16 cellular contexts compared by ENCODE assay signal in the genomic region with DNA sequence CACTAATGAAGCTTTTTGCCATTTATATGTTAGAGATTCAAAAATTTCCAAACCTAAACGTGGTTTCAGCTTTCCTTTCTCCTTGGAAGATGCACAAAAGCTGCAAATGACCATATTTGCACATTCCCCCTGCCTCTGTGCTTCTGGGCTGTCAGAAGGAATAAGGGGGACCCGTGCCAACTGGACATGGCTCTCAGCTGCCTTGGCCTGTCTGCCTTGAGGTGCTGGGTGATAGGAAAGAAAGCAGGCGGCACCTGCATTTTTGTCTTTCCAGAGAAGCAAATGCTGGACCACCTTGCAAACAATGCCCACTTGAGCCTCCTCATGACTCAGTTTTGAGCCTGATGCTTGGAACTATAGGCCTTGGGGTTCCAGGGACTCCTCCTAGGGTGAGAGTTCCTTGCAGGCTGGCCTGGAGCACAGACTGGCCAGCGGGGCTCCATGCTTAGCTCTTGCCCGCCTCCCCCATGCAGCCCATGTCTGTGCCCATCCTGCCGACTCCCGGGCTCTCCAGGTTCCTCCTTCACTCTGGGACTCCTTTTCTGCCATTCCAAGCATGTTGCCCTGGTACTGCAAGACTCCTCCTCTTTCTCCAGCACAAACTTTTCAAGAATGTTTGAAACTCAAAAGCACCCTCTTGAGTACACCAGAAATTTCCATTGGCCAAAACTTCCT.
A peak's percentile ranks its signal among the peaks of the same experiment; 100 is the strongest.
DNase-seq lines count a peak whose midpoint lies in the region; ATAC-seq, FAIRE-seq and TF ChIP-seq lines count a peak whose summit lies in the region.
"Had no signal": no experiment of that assay in that cellular context is flagged by ENCODE, and none has a peak within 500 bp of the region (broad histone marks: within the 10 kb centered on the region; RNA-seq: fewer than 3 reads in every experiment).

No MANE protein-coding gene starts in this region.

- DNase-seq in DND-41 (no peak), esophagus muscularis mucosa (ENCODE audit: extremely low spot score) (peak; percentile 90), osteocyte (ENCODE audit: extremely low spot score, unreplicated experiment) (peak; percentile 75), H54 (ENCODE audit: insufficient read length, low spot score) (no peak), HK-2 (ENCODE audit: unreplicated experiment) (no peak)
- DNase-seq: activated CD4-positive, alpha-beta T cell treated with anti-CD3 and anti-CD28 coated beads for 1 hour; activated T-cell treated with anti-CD3 and anti-CD28 coated beads, Interleukin-2, amount 50 U/mL, for 1 hour; amniotic stem cell; BE2C; NCI-H1417; NCI-H524; posterior cingulate gyrus had no signal

- H2AFZ ChIP-seq in DND-41 (ENCODE audit: low read depth, low read length): no peak overlapping the region
- H2AFZ ChIP-seq in Loucy (ENCODE audit: low read length): no peak overlapping the region

- no peaks in the 10 kb centered on the region for H3K4me1 Mint-ChIP-seq in osteocyte (ENCODE audit: unreplicated experiment)

- H3K27ac Mint-ChIP-seq in osteocyte (ENCODE audit: unreplicated experiment): no peak overlapping the region

- H3K4me2 ChIP-seq in DND-41 (ENCODE audit: insufficient read depth, low read length) (peak overlapping the region; percentile 52), Loucy (ENCODE audit: low read depth, low read length, poor library complexity, severe bottlenecking) (peak overlapping the region; percentile 59)

- H4K20me1 ChIP-seq in DND-41 (ENCODE audit: insufficient read depth, low read length) (no peaks in the 10 kb centered on the region), Loucy (ENCODE audit: insufficient read depth, low read length, poor library complexity, severe bottlenecking) (no peaks in the 10 kb centered on the region)

- WGBS in esophagus muscularis mucosa: 65% methylated on average over 6 of the region's 7 CpGs

- ATAC-seq in DND-41 (ENCODE audit: insufficient read depth, low read depth) (no peak), GM18867 (IDR thresholded peaks at IDR 0.05; ENCODE audit: unreplicated experiment) (no peak), GM19397 (IDR thresholded peaks at IDR 0.05; ENCODE audit: unreplicated experiment) (no peak)

- intact Hi-C loops in esophagus muscularis mucosa (cut with DNase I): no loop called here

- no peak for FAIRE-seq in H54 (lab: Jason Lieb, UNC)

- TF ChIP-seq POLR2A in esophagus muscularis mucosa (IDR thresholded peaks at IDR 0.05; ENCODE audit: low read depth) (no peak), H54 (IDR thresholded peaks at IDR 0.05; ENCODE audit: low read depth, low read length) (no peak)

- H3K4me3 ChIP-seq in DND-41 (ENCODE audit: low read depth in 1 of 2, low read length in 2 of 2) (no peak overlapping the region), Loucy (ENCODE audit: low read length, poor library complexity, severe bottlenecking) (no peak overlapping the region), esophagus muscularis mucosa (peak overlapping the region in 1 of 4 donors; percentile 32)

- no peaks in the 10 kb centered on the region; the same call in 1 of the 2 replicates for H3F3A ChIP-seq in Loucy (ENCODE audit: low read depth)

- no peaks in the 10 kb centered on the region for H3K9me2 ChIP-seq in Loucy (replicated peaks; ENCODE audit: low read depth, low read length)

- H3K9ac ChIP-seq in DND-41 (ENCODE audit: low read depth, low read length): peak overlapping the region; percentile 38
- H3K9ac ChIP-seq in Loucy (ENCODE audit: low read depth, low read length, poor library complexity, severe bottlenecking): peak overlapping the region; percentile 49

- H3K36me3 Mint-ChIP-seq in osteocyte (ENCODE audit: unreplicated experiment): peaks cover 11% of the 10 kb centered on the region

- no peaks in the 10 kb centered on the region for H3K27me3 ChIP-seq in DND-41 (ENCODE audit: insufficient read depth, low read length, poor library complexity)
- no peaks in the 10 kb centered on the region for H3K27me3 ChIP-seq in Loucy (ENCODE audit: insufficient read depth, low read length, poor library complexity, severe bottlenecking)
- no peaks in the 10 kb centered on the region for H3K27me3 ChIP-seq in esophagus muscularis mucosa
- H3K27me3 ChIP-seq: BE2C had no signal

- H3K36me3 ChIP-seq in DND-41 (ENCODE audit: insufficient read depth, low read length) (0 out of 2 replicates have a peak, but pooled peaks cover 3% of the 10 kb centered on the region), Loucy (ENCODE audit: insufficient read depth, low read length) (peaks cover 15% of the 10 kb centered on the region; the same call in 1 of the 2 replicates), esophagus muscularis mucosa (peaks cover 0 to 14% (median 10%) of the 10 kb centered on the region in 4 donors)

- no peaks in the 10 kb centered on the region for H3K9me3 Mint-ChIP-seq in osteocyte (ENCODE audit: unreplicated experiment)
- H3K9me3 Mint-ChIP-seq: dendritic cell treated with granulocyte-macrophage colony-stimulating factor and Interleukin-4, amounts not matched to agents 40 ng/mL and 50 ng/mL, for 4 days had no signal

- peaks cover 2% of the 10 kb centered on the region for H3K27me3 Mint-ChIP-seq in osteocyte (ENCODE audit: unreplicated experiment)

- H3K4me3 Mint-ChIP-seq in osteocyte (ENCODE audit: unreplicated experiment): no peak overlapping the region

- H3K9me3 ChIP-seq in DND-41 (ENCODE audit: insufficient read depth, low read length, severe bottlenecking): no peaks in the 10 kb centered on the region
- H3K9me3 ChIP-seq in Loucy (ENCODE audit: insufficient read depth, low read depth, low read length): no peaks in the 10 kb centered on the region
- no peaks in the 10 kb centered on the region for H3K9me3 ChIP-seq in esophagus muscularis mucosa
- H3K9me3 ChIP-seq: BE2C had no signal

- TF ChIP-seq EP300 in esophagus muscularis mucosa (IDR thresholded peaks at IDR 0.05): no peak

- no peaks in the 10 kb centered on the region for H3K79me2 ChIP-seq in DND-41 (ENCODE audit: insufficient read depth, low read length)
- no peaks in the 10 kb centered on the region for H3K79me2 ChIP-seq in Loucy (ENCODE audit: insufficient read depth, low read length)

- H3K27ac ChIP-seq in DND-41 (ENCODE audit: low read length) (peak overlapping the region; percentile 64), esophagus muscularis mucosa (replicated peaks in 1 of 4) (peak overlapping the region; percentile 71 to 77 (median 73))

- TF ChIP-seq CTCF in DND-41 (IDR thresholded peaks at IDR 0.05; ENCODE audit: borderline replicate concordance, extremely low read depth, low read length, poor library complexity, severe bottlenecking): no peak
- TF ChIP-seq CTCF in Loucy (conservative IDR thresholded peaks at IDR 0.05; ENCODE audit: low read length): no peak
- no peak for TF ChIP-seq CTCF in esophagus muscularis mucosa (IDR thresholded peaks at IDR 0.05)
- TF ChIP-seq CTCF in osteocyte (IDR thresholded peaks at IDR 0.05): no peak

- peaks cover 15% of the 10 kb centered on the region for H3K4me1 ChIP-seq in DND-41 (ENCODE audit: insufficient read depth, low read length)
- H3K4me1 ChIP-seq in Loucy (ENCODE audit: insufficient read depth, low read length, poor library complexity, severe bottlenecking): peaks cover 14% of the 10 kb centered on the region
- peaks cover 14 to 25% (median 23%) of the 10 kb centered on the region in 4 donors for H3K4me1 ChIP-seq in esophagus muscularis mucosa
- H3K4me1 ChIP-seq: BE2C had no signal

Comparison
In these comparisons a context has a peak if more than half of its experiments do, and no peak if none do; other contexts are left out.
1. DNase-seq: peak in esophagus muscularis mucosa (single experiment) and osteocyte (single experiment); none in DND-41 (single experiment), H54 (single experiment) and HK-2 (single experiment).